Comparison of ENCODE assay signal across 19 cellular contexts in the genomic region with DNA sequence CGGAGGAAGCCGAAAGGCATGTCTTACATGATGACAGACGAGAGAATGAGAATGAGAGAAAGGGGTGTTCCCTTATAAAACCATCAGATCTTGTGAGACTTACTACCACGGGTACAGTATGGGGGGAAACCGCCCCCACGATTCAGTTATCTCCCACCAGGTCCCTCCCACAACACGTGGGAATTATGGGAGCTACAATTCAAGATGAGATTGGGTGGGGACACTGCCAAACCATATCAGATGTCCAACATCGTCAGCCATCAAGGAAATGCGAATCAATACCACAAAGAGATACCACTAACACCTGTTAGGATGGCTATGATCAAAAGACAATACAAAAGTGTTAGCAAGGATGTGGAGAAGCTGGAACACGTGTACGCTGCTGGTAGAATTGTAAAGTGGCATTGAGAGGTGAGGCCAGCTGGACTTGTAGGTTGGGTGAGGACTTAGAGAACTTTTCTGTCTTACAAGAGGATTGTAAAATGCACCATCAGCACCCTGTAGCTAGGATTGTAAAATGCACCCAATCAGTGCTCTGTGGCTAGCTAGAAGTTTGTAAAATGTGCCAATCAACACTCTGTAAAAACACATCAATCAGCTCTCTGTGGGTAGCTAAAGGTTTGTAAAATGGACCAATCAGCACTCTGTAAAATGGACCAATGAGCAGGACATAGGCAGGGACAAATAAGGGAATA. TPM values are rescaled to one million over a fixed set of nuclear protein-coding genes. Genes with fewer than 3 reads are reported as not detected.
DNase-seq lines count a peak whose midpoint lies in the region; ATAC-seq, FAIRE-seq and TF ChIP-seq lines count a peak whose summit lies in the region.
"Had no signal": no experiment of that assay in that cellular context is flagged by ENCODE, and none has a peak within 500 bp of the region (broad histone marks: within the 10 kb centered on the region; RNA-seq: fewer than 3 reads in every experiment).

No MANE protein-coding gene starts in this region.

- in situ Hi-C loops in K562 (cut with MboI): no loop called here

- no peak overlapping the region for H2AFZ ChIP-seq in K562 (ENCODE audit: low read depth, low read length)
- H2AFZ ChIP-seq: parathyroid adenoma had no signal

- H3K9me3 Mint-ChIP-seq in HFFc6: no peaks in the 10 kb centered on the region
- no peaks in the 10 kb centered on the region for H3K9me3 Mint-ChIP-seq in naive thymus-derived CD4-positive, alpha-beta T cell
- H3K9me3 Mint-ChIP-seq: stimulated activated effector memory CD8-positive, alpha-beta T cell treated with anti-CD3 and anti-CD28 coated beads, Interleukin-12 subunit alpha, Interleukin-12 subunit beta, amount 100 ng/mL, for 72 hours had no signal

- no peak overlapping the region for H3K4me3 ChIP-seq in A549
- H3K4me3 ChIP-seq in K562: no peak overlapping the region
- H3K4me3 ChIP-seq in naive thymus-derived CD4-positive, alpha-beta T cell (ENCODE audit: low read length): no peak overlapping the region
- no peak overlapping the region for H3K4me3 ChIP-seq in suprapubic skin
- H3K4me3 ChIP-seq in A673 (ENCODE audit: low read depth, low read length, poor library complexity, severe bottlenecking): no peak overlapping the region

- no peak overlapping the region for H3K9ac ChIP-seq in K562 (ENCODE audit: insufficient read depth in 1 of 2, low read depth in 2 of 2, low read length in 2 of 2)
- H3K9ac ChIP-seq: parathyroid adenoma had no signal

- intact Hi-C loops in K562 (cut with micrococcal nuclease): loop anchor here (5.0 kb wide), 1 partner anchor 36 kb away; the partner anchor contains the start of gene VGLL4
- intact Hi-C loops in naive thymus-derived CD4-positive, alpha-beta T cell (cut with micrococcal nuclease): no loop called here
- intact Hi-C loops in A673 (cut with micrococcal nuclease; ENCODE audit: unreplicated experiment): no loop called here

- H3K79me2 ChIP-seq in K562 (ENCODE audit: control insufficient read depth, insufficient read depth, low read length): peaks cover 13% of the 10 kb centered on the region

- H3K9me1 ChIP-seq in K562 (ENCODE audit: control insufficient read depth, insufficient read depth, low read length): no peaks in the 10 kb centered on the region

- TF ChIP-seq POLR2A in A549 (IDR thresholded peaks at IDR 0.05; ENCODE audit: low read length) (no peak), K562 (conservative IDR thresholded peaks at IDR 0.05) (no peak), suprapubic skin (IDR thresholded peaks at IDR 0.05) (no peak)

- no peak for DNase-seq in A549 (ENCODE audit: low read depth in 1 of 2, low spot score in 1 of 2)
- no peak for DNase-seq in HFFc6
- DNase-seq in K562 (ENCODE audit: extremely low read depth in 1 of 4, low spot score in 3 of 4): no peak
- no peak for DNase-seq in naive thymus-derived CD4-positive, alpha-beta T cell
- DNase-seq in suprapubic skin (ENCODE audit: low spot score in 2 of 2): no peak
- no peak for DNase-seq in A673 (ENCODE audit: low spot score)
- DNase-seq: activated CD4-positive, alpha-beta T cell treated with anti-CD3 and anti-CD28 coated beads for 36 hours; hypothalamus; NCI-H2107; NCI-H524 treated with DMSO at 0.1 percent for 48 hours; T1000 had no signal

- H3K27me3 Mint-ChIP-seq in HFFc6 (ENCODE audit: insufficient read depth): peaks cover 2% of the 10 kb centered on the region; the same call in 1 of the 2 replicates
- H3K27me3 Mint-ChIP-seq in naive thymus-derived CD4-positive, alpha-beta T cell: no peaks in the 10 kb centered on the region
- H3K27me3 Mint-ChIP-seq: activated CD4-positive, alpha-beta T cell treated with anti-CD3 and anti-CD28 coated beads for 36 hours had no signal

- no peaks in the 10 kb centered on the region for H4K20me1 ChIP-seq in K562 (replicated peaks; ENCODE audit: control insufficient read depth, insufficient read depth, low read length)

- H3K4me2 ChIP-seq in A549 (no peak overlapping the region), K562 (ENCODE audit: insufficient read depth, low read length) (no peak overlapping the region)

- POLR2A ChIA-PET in A549 (lab: Yijun Ruan, JAX): interaction anchor here (0.8 kb wide), 1 partner anchor 37 kb away, joined by 4 read pairs; the partner anchor contains the start of gene VGLL4
- POLR2A ChIA-PET in K562 (lab: Yijun Ruan, JAX): interaction anchor here (0.8 to 1.8 kb wide), 7 partner anchors 9 to 37 kb away, joined by 3 to 8 read pairs (median 3); partner anchors contain the start of gene VGLL4
- POLR2A ChIA-PET in naive thymus-derived CD4-positive, alpha-beta T cell (lab: Charles Lee): interaction anchor here (0.7 kb wide), 1 partner anchor 1798 kb away, joined by 3 read pairs; no protein-coding TSS in a partner anchor
- POLR2A ChIA-PET in A673 (lab: Charles Lee; ENCODE audit: low non-redundant PET): no interaction called here

- peaks cover 31% of the 10 kb centered on the region for H3K4me1 ChIP-seq in A549
- H3K4me1 ChIP-seq in K562 (replicated peaks in 1 of 2; ENCODE audit: control insufficient read depth in 2 of 2, insufficient read depth in 2 of 2, low read length in 2 of 2): peaks cover 8 to 13% of the 10 kb centered on the region in 2 experiments; a peak in 4 of 5 replicates
- H3K4me1 ChIP-seq in naive thymus-derived CD4-positive, alpha-beta T cell (ENCODE audit: control insufficient read depth in 2 of 2, insufficient read depth in 2 of 2, low read length in 2 of 2): no peaks in the 10 kb centered on the region
- peaks cover 66% of the 10 kb centered on the region for H3K4me1 ChIP-seq in suprapubic skin
- H3K4me1 ChIP-seq in A673 (ENCODE audit: insufficient read depth, low read length, poor library complexity, severe bottlenecking): peaks cover 56% of the 10 kb centered on the region

- H3K9me3 ChIP-seq in A549 (no peaks in the 10 kb centered on the region), K562 (replicated peaks; ENCODE audit: control insufficient read depth, insufficient read depth, low read depth, low read length) (no peaks in the 10 kb centered on the region), suprapubic skin (no peaks in the 10 kb centered on the region), A673 (ENCODE audit: low read depth, low read length, poor library complexity, severe bottlenecking) (no peaks in the 10 kb centered on the region)
- H3K9me3 ChIP-seq in naive thymus-derived CD4-positive, alpha-beta T cell (ENCODE audit: control insufficient read depth in 2 of 3, low read length in 3 of 3): no peaks in the 10 kb centered on the region

- WGBS in A549 (ENCODE audit: missing lambda C conversion rate): 92% methylated on average over 11 of the region's 11 CpGs
- 44% methylated on average over 11 of the region's 11 CpGs for WGBS in K562 (ENCODE audit: insufficient coverage, low coverage, missing lambda C conversion rate)
- 75% methylated on average over 11 of the region's 11 CpGs for WGBS in suprapubic skin

- H3K4me3 Mint-ChIP-seq in HFFc6: no peak overlapping the region
- no peak overlapping the region for H3K4me3 Mint-ChIP-seq in naive thymus-derived CD4-positive, alpha-beta T cell
- H3K4me3 Mint-ChIP-seq: activated CD4-positive, alpha-beta T cell treated with anti-CD3 and anti-CD28 coated beads for 36 hours; stimulated activated effector memory CD8-positive, alpha-beta T cell treated with anti-CD3 and anti-CD28 coated beads, Interleukin-12 subunit alpha, Interleukin-12 subunit beta, amount 100 ng/mL, for 72 hours had no signal

- H3K27me3 ChIP-seq in K562 (ENCODE audit: control insufficient read depth in 2 of 2, insufficient read depth in 2 of 2, low read length in 2 of 2) (peaks cover 0 to 14% of the 10 kb centered on the region in 2 experiments; a peak in 2 of 5 replicates), suprapubic skin (no peaks in the 10 kb centered on the region), A673 (replicated peaks; ENCODE audit: insufficient read depth, low read depth, low read length, poor library complexity) (no peaks in the 10 kb centered on the region)
- H3K27me3 ChIP-seq in naive thymus-derived CD4-positive, alpha-beta T cell (ENCODE audit: control insufficient read depth in 2 of 2, insufficient read depth in 2 of 2, low read length in 2 of 2): no peaks in the 10 kb centered on the region

- CTCF ChIA-PET in A549 (lab: Yijun Ruan, JAX): interaction anchor here (1.0 kb wide), 3 partner anchors 12 to 212 kb away, joined by 3 read pairs; no protein-coding TSS in a partner anchor
- CTCF ChIA-PET in K562 (lab: Yijun Ruan, JAX; ENCODE audit: low intra/inter-chr PET ratio): no interaction called here
- CTCF ChIA-PET in naive thymus-derived CD4-positive, alpha-beta T cell (lab: Charles Lee): interaction anchor here (0.6 to 0.7 kb wide), 2 partner anchors 28 to 37 kb away, joined by 3 read pairs; no protein-coding TSS in a partner anchor
- CTCF ChIA-PET in A673 (lab: Charles Lee): interaction anchor here (0.6 kb wide), 1 partner anchor 7 kb away, joined by 3 read pairs; no protein-coding TSS in a partner anchor

- H3K4me1 Mint-ChIP-seq in HFFc6 (ENCODE audit: low read depth): peaks cover 99% of the 10 kb centered on the region
- peaks cover 35 to 82% (median 68%) of the 10 kb centered on the region in 7 donors for H3K4me1 Mint-ChIP-seq in naive thymus-derived CD4-positive, alpha-beta T cell

- H3K27ac Mint-ChIP-seq in HFFc6: peak overlapping the region; percentile 91
- peak overlapping the region in 5 of 9 donors; percentile 13 to 58 (median 22) for H3K27ac Mint-ChIP-seq in naive thymus-derived CD4-positive, alpha-beta T cell

- H3K27ac ChIP-seq in A549 (no peak overlapping the region), K562 (ENCODE audit: extremely low read depth, low read depth, low read length) (no peak overlapping the region), suprapubic skin (no peak overlapping the region), A673 (ENCODE audit: low read depth, low read length, poor library complexity, severe bottlenecking) (no peak overlapping the region)
- no peak overlapping the region for H3K27ac ChIP-seq in naive thymus-derived CD4-positive, alpha-beta T cell (ENCODE audit: low read depth, low read length)
- H3K27ac ChIP-seq: parathyroid adenoma had no signal

- no peak for ATAC-seq in A549
- no peak for ATAC-seq in K562
- no peak for ATAC-seq in naive thymus-derived CD4-positive, alpha-beta T cell
- ATAC-seq in GM18498 (IDR thresholded peaks at IDR 0.05; ENCODE audit: unreplicated experiment): no peak
- ATAC-seq in HG03378 (IDR thresholded peaks at IDR 0.05; ENCODE audit: unreplicated experiment): no peak
- ATAC-seq: activated CD4-positive, alpha-beta T cell treated with anti-CD3 and anti-CD28 coated beads for 36 hours; activated naive CD4-positive, alpha-beta T cell treated with anti-CD3 and anti-CD28 coated beads, Interleukin-2, amount 50 U/mL, for 72 hours; HCT116; HepG2; stimulated activated effector memory CD8-positive, alpha-beta T cell treated with anti-CD3 and anti-CD28 coated beads, Interleukin-12 subunit alpha, Interleukin-12 subunit beta, amount 100 ng/mL, for 72 hours had no signal

- H3K36me3 Mint-ChIP-seq in HFFc6 (ENCODE audit: low read depth): peaks cover 43% of the 10 kb centered on the region
- H3K36me3 Mint-ChIP-seq in naive thymus-derived CD4-positive, alpha-beta T cell: peaks cover 0 to 41% (median 7%) of the 10 kb centered on the region in 5 donors

- TF ChIP-seq CTCF in A549 (IDR thresholded peaks at IDR 0.05): no peak
- no peak for TF ChIP-seq CTCF in HFFc6 (IDR thresholded peaks at IDR 0.05)
- no peak for TF ChIP-seq CTCF in K562 (IDR thresholded peaks at IDR 0.05 in 2 of 3, conservative IDR thresholded peaks at IDR 0.05 in 1 of 3; ENCODE audit: insufficient read depth in 2 of 3, low read depth in 1 of 3, low read length in 3 of 3)
- TF ChIP-seq CTCF in suprapubic skin (IDR thresholded peaks at IDR 0.05): no peak
- no peak for TF ChIP-seq CTCF in A673 (conservative IDR thresholded peaks at IDR 0.05; ENCODE audit: low read depth, low read length)

- TF ChIP-seq EP300 in A549 (IDR thresholded peaks at IDR 0.05) (no peak), K562 (IDR thresholded peaks at IDR 0.05; ENCODE audit: low read length) (no peak), suprapubic skin (IDR thresholded peaks at IDR 0.05) (no peak)

- FAIRE-seq in A549 (lab: Jason Lieb, UNC) (no peak), K562 (lab: Jason Lieb, UNC) (no peak)
- FAIRE-seq: bronchial epithelial cell, HepG2 had no signal

- H3K36me3 ChIP-seq in K562 (ENCODE audit: control insufficient read depth, insufficient read depth, low read length) (no peaks in the 10 kb centered on the region; the same call in 2 of the 3 replicates), suprapubic skin (no peaks in the 10 kb centered on the region), A673 (ENCODE audit: insufficient read depth, low read length, poor library complexity, severe bottlenecking) (no peaks in the 10 kb centered on the region)
- peaks cover 0 to 6% (median 0%) of the 10 kb centered on the region in 3 experiments for H3K36me3 ChIP-seq in naive thymus-derived CD4-positive, alpha-beta T cell (ENCODE audit: control insufficient read depth in 2 of 3, insufficient read depth in 3 of 3, low read length in 3 of 3)

- no TSS peak for BruUV-seq in K562 (replicated peaks; lab: Mats Ljungman, UMichigan)
- BruUV-seq in A673 (replicated peaks; lab: Mats Ljungman, UMichigan): no TSS peak

- TF ChIP-seq RAD21 in A549 (conservative IDR thresholded peaks at IDR 0.05 in 1 of 2, IDR thresholded peaks at IDR 0.05 in 1 of 2) (no peak), K562 (CRISPR knock-in tag; conservative IDR thresholded peaks at IDR 0.05 in 1 of 2, IDR thresholded peaks at IDR 0.05 in 1 of 2) (no peak)

RNA-seq across cellular contexts. Expression of gene VGLL4, which starts 37.5 kb away (rescaled TPM):
- 26.3 and 28.1 TPM in 2 replicates for polyA plus RNA-seq in A549 (2011; rRNA removed)
- 29.7 and 37.9 TPM in 2 replicates for polyA plus RNA-seq in A549 (2012; cell fraction: cytosol; rRNA removed)
- polyA plus RNA-seq in A549 (2012; cell fraction: nucleus; rRNA removed): 47.0 and 48.7 TPM in 2 replicates
- 22.0 to 24.7 TPM (median 24.2 TPM) in 3 replicates for polyA plus RNA-seq in A549 (2017; fragmentation: RNase III; extraction: RNeasy Plus Mini Kit Qiagen cat#74134 plus additional on column Dnase treatment)
- 20.6 and 22.9 TPM in 2 replicates for polyA minus RNA-seq in A549 (2011; rRNA and poly(A)+ RNA removed)
- 10 to 100 TPM; 31.6 to 42.2 (median 33.8) TPM for total RNA-seq in HFFc6 (2021; fragmentation: NEBNext Ultra II Directional; extraction: Animal tissue kit (Norgen Biotek cat#: 25700))
- 17.9 and 20.7 TPM in 2 replicates for total RNA-seq in K562 (2011; cell fraction: chromatin; rRNA removed; ENCODE audit: low replicate concordance)
- total RNA-seq in K562 (2011; cell fraction: nucleolus; rRNA removed): 12.3 and 14.2 TPM in 2 replicates
- 15.4 and 21.1 TPM in 2 replicates for total RNA-seq in K562 (2011; cell fraction: nucleoplasm; rRNA removed)
- 5.6 and 7.8 TPM in 2 replicates for total RNA-seq in K562 (2014; rRNA removed)
- 6.2 and 6.5 TPM in 2 replicates for total RNA-seq in K562 (2014; rRNA removed; fragmentation: Illumina TruSeq; extraction: Trizol)
- 8.6 and 9.1 TPM in 2 replicates for total RNA-seq in K562 (2015; rRNA removed; fragmentation: Illumina TruSeq; extraction: Trizol)
- 10.9 and 11.5 TPM in 2 replicates for total RNA-seq in K562 (2021)
- 10.3 and 15.9 TPM in 2 replicates for polyA plus RNA-seq in K562 (2011; rRNA removed)
- polyA plus RNA-seq in K562 (2011; cell fraction: cytosol; rRNA removed): 18.6 and 19.8 TPM in 2 replicates
- 20.0 and 20.9 TPM in 2 replicates for polyA plus RNA-seq in K562 (2011; cell fraction: nucleus; rRNA removed)
- polyA plus RNA-seq in K562 (2012): 10.6 and 13.2 TPM in 2 replicates
- 7.8 and 9.5 TPM in 2 replicates for polyA plus RNA-seq in K562 (2014; fragmentation: Illumina TruSeq; extraction: Trizol)
- 1 to 10 TPM in 1 of 2 experiments, under 1 TPM in 1; 0.27 to 1.0 TPM for polyA plus RNA-seq in K562 (2014; fragmentation: Nextera tagmentation; extraction: Ambion mirVana)
- 10.2 and 13.3 TPM in 2 replicates for polyA plus RNA-seq in K562 (2014; rRNA removed)
- polyA minus RNA-seq in K562 (2011; rRNA and poly(A)+ RNA removed): 9.5 and 10.5 TPM in 2 replicates
- 5.0 and 10.6 TPM in 2 replicates for polyA minus RNA-seq in K562 (2011; cell fraction: cytosol; rRNA and poly(A)+ RNA removed)
- 10.1 and 16.2 TPM in 2 replicates for polyA minus RNA-seq in K562 (2011; cell fraction: nucleus; rRNA and poly(A)+ RNA removed)
- 10 to 100 TPM; 22.9 to 44.8 (median 36.2) TPM for total RNA-seq in naive thymus-derived CD4-positive, alpha-beta T cell
- 10 to 100 TPM; 18.6 to 23.8 TPM for polyA plus RNA-seq in naive thymus-derived CD4-positive, alpha-beta T cell
- total RNA-seq in suprapubic skin: 10 to 100 TPM; 66.8 to 86.5 (median 75.9) TPM
- total RNA-seq in A673 (2021): 41.2 and 41.4 TPM in 2 replicates

Comparison
In these comparisons a context has a peak if more than half of its experiments do, and no peak if none do; other contexts are left out.
1. Of the 35 proteins assayed by ChIP-seq in both K562 and A549: peak only in K562: none; only in A549: MAFK; in both: none; in neither: 34.